ENCODE assay signal across 9 cellular contexts in the genomic region with DNA sequence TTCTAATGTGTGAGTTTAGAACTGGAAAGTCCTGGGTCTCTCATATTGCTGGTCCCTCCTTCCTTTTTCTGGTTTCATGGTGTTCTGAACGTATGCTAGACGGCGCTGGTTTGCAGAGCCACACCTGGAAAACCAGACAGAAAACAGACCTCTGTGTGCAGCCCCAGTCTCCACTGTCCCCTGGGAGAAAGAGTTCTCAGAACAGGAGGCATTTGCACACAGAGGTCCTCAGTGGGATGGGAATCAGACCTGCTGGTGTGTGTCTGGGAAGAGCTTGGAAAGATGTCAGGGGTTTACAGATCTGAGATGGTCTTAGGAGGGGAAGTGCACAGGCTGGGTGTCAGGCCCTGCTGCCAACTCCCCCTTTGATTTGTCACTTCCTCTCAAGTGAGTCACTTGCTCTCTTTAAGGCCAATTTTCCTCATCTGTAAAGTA. TPM values are rescaled to one million over a fixed set of nuclear protein-coding genes. Genes with fewer than 3 reads are reported as not detected.
DNase-seq lines count a peak whose midpoint lies in the region; ATAC-seq and TF ChIP-seq lines count a peak whose summit lies in the region.
"Had no signal": no experiment of that assay in that cellular context is flagged by ENCODE, and none has a peak within 500 bp of the region (broad histone marks: within the 10 kb centered on the region; RNA-seq: fewer than 3 reads in every experiment).

No MANE protein-coding gene starts in this region.

- no peak overlapping the region for H3K27ac ChIP-seq in CD4-positive, alpha-beta memory T cell (ENCODE audit: low read depth, low read length)

- H3K27me3 ChIP-seq in CD4-positive, alpha-beta memory T cell (ENCODE audit: insufficient read depth, low read length) = no peaks in the 10 kb centered on the region

- H3K9me3 ChIP-seq in CD4-positive, alpha-beta memory T cell (ENCODE audit: control insufficient read depth in 1 of 2, low read length in 2 of 2) = peaks cover 0 to 7% of the 10 kb centered on the region in 2 donors

- peaks cover 0 to 21% (median 16%) of the 10 kb centered on the region in 8 donors for H3K9me3 Mint-ChIP-seq in CD4-positive, alpha-beta memory T cell
- H3K9me3 Mint-ChIP-seq in activated B cell treated with CpG ODN at 0.5 μM for 24 hours = peaks cover 7% of the 10 kb centered on the region
- peaks cover 0 to 9% (median 5%) of the 10 kb centered on the region in 6 donors for H3K9me3 Mint-ChIP-seq in immature natural killer cell

- in situ Hi-C loops in ACHN (cut with HindIII; ENCODE audit: low pct_ligation_motif_present, low pct_unique_long_range_greater_than_20kb, low sequenced_read_pairs) = no loop called here

- H3K36me3 Mint-ChIP-seq in CD4-positive, alpha-beta memory T cell = peaks cover 4 to 8% of the 10 kb centered on the region in 2 donors
- H3K36me3 Mint-ChIP-seq in activated B cell treated with CpG ODN at 0.5 μM for 24 hours (ENCODE audit: low read depth) (peaks cover 9% of the 10 kb centered on the region), immature natural killer cell (peaks cover 0 to 11% (median 5%) of the 10 kb centered on the region in 3 donors)

- no peaks in the 10 kb centered on the region for H3K36me3 ChIP-seq in CD4-positive, alpha-beta memory T cell (ENCODE audit: insufficient read depth, low read length)

- intact Hi-C loops in CD4-positive, alpha-beta memory T cell (cut with micrococcal nuclease) = no loop called here
- intact Hi-C loops in activated B cell treated with CpG ODN at 0.5 μM for 24 hours (cut with micrococcal nuclease) = loop anchor here (1.0 kb wide), 4 partner anchors 15 to 82 kb away; partner anchors contain the start of gene MBP

- H3K27ac Mint-ChIP-seq in CD4-positive, alpha-beta memory T cell = peak overlapping the region; percentile 0 to 79 (median 70)
- H3K27ac Mint-ChIP-seq in activated B cell treated with CpG ODN at 0.5 μM for 24 hours = peak overlapping the region; percentile 96
- peak overlapping the region; percentile 80 to 95 (median 92) for H3K27ac Mint-ChIP-seq in immature natural killer cell

- POLR2A ChIA-PET in CD4-positive, alpha-beta memory T cell (lab: Charles Lee; ENCODE audit: partially characterized antibody) = interaction anchor here (0.9 to 5.3 kb wide), 3 partner anchors 15 to 93 kb away, joined by 3 to 28 read pairs (median 4); partner anchors contain the start of gene MBP
- POLR2A ChIA-PET in activated B cell treated with CpG ODN at 0.5 μM for 24 hours (lab: Charles Lee) = interaction anchor here (5.3 kb wide), 1 partner anchor 16 kb away, joined by 45 read pairs; the partner anchor contains the start of gene MBP

- peak overlapping the region in 3 of 8 donors; percentile 8 to 65 (median 50) for H3K4me3 Mint-ChIP-seq in CD4-positive, alpha-beta memory T cell
- H3K4me3 Mint-ChIP-seq in activated B cell treated with CpG ODN at 0.5 μM for 24 hours (peak overlapping the region; percentile 66), immature natural killer cell (peak overlapping the region; percentile 43 to 79 (median 64))

- no peak for TF ChIP-seq CTCF in activated B cell treated with CpG ODN at 0.5 μM for 24 hours (IDR thresholded peaks at IDR 0.05)

- peaks cover 24 to 53% (median 41%) of the 10 kb centered on the region in 4 donors for H3K4me1 Mint-ChIP-seq in CD4-positive, alpha-beta memory T cell
- H3K4me1 Mint-ChIP-seq in activated B cell treated with CpG ODN at 0.5 μM for 24 hours (peaks cover 46% of the 10 kb centered on the region), immature natural killer cell (peaks cover 51 to 57% of the 10 kb centered on the region in 2 donors)

- no peaks in the 10 kb centered on the region for H3K27me3 Mint-ChIP-seq in CD4-positive, alpha-beta memory T cell
- H3K27me3 Mint-ChIP-seq in activated B cell treated with CpG ODN at 0.5 μM for 24 hours (no peaks in the 10 kb centered on the region), immature natural killer cell (ENCODE audit: low read depth in 3 of 3) (peaks cover 2 to 3% (median 3%) of the 10 kb centered on the region in 3 donors)

- peak; percentile 76 for ATAC-seq in activated B cell treated with CpG ODN at 0.5 μM for 24 hours (ENCODE audit: low read depth)

- no peak overlapping the region for H3K4me3 ChIP-seq in CD4-positive, alpha-beta memory T cell (ENCODE audit: low read length in 2 of 2)

- CTCF ChIA-PET in CD4-positive, alpha-beta memory T cell (lab: Charles Lee; ENCODE audit: partially characterized antibody) = interaction anchor here (1.2 to 1.4 kb wide), 4 partner anchors 9 to 147 kb away, joined by 3 to 5 read pairs (median 3); partner anchors contain the start of gene MBP
- CTCF ChIA-PET in activated B cell treated with CpG ODN at 0.5 μM for 24 hours (lab: Charles Lee) = interaction anchor here (0.9 kb wide), 1 partner anchor 65 kb away, joined by 3 read pairs; no protein-coding TSS in a partner anchor

- peaks cover 23% of the 10 kb centered on the region for H3K4me1 ChIP-seq in CD4-positive, alpha-beta memory T cell (ENCODE audit: insufficient read depth, low read length)

- no peak for DNase-seq in CD4-positive, alpha-beta memory T cell
- peak; percentile 33 for DNase-seq in HCEC 1CT
- peak; percentile 37 for DNase-seq in activated B cell treated with CpG ODN at 0.5 μM for 24 hours
- DNase-seq in immature natural killer cell = peak in 2 of 3 donors; percentile 33 to 44
- DNase-seq in superior temporal gyrus (ENCODE audit: extremely low spot score) = no peak
- no peak for DNase-seq in HT-29 (ENCODE audit: low spot score)
- no peak for DNase-seq in ureter (ENCODE audit: low spot score)
- no peak for DNase-seq in ACHN
- DNase-seq: kidney had no signal

RNA-seq across cellular contexts. Expression of gene MBP, which starts 14.9 kb away (rescaled TPM):
- 100 to 1,000 TPM; 179 to 187 TPM for total RNA-seq in CD4-positive, alpha-beta memory T cell
- 100 to 1,000 TPM in 1 of 2 donors, 10 to 100 TPM in 1; 92.2 to 119 TPM for polyA plus RNA-seq in CD4-positive, alpha-beta memory T cell
- 88.0 and 92.7 TPM in 2 replicates for total RNA-seq in activated B cell treated with CpG ODN at 0.5 μM for 24 hours
- polyA plus RNA-seq in immature natural killer cell = 100 to 1,000 TPM; 187 to 403 (median 297) TPM
- total RNA-seq in HT-29 (2014; rRNA removed; shearing (Covaris generic)) = 27.4 and 28.9 TPM in 2 replicates
- total RNA-seq in ureter = 78.7 TPM

Comparison
In these comparisons a context has a peak if more than half of its experiments do, and no peak if none do; other contexts are left out.
1. DNase-seq: peak in HCEC 1CT (single experiment), activated B cell treated with CpG ODN at 0.5 μM for 24 hours (single experiment) and immature natural killer cell (2 of 3); none in CD4-positive, alpha-beta memory T cell (0 of 5), superior temporal gyrus (single experiment), HT-29 (single experiment), ureter (single experiment) and ACHN (single experiment).
2. Peak in every context shown above with its lines, with median percentiles within 50 percentile points of each other: H3K27ac Mint-ChIP-seq.